14 cellular contexts compared by ENCODE assay signal in genomic region chr15:42215854-42216829, GRCh38. TPM values are rescaled to one million over a fixed set of nuclear protein-coding genes. Genes with fewer than 3 reads are reported as not detected.
DNase-seq lines count a peak whose midpoint lies in the region; ATAC-seq and TF ChIP-seq lines count a peak whose summit lies in the region.
"Had no signal": no experiment of that assay in that cellular context is flagged by ENCODE, and none has a peak within 500 bp of the region (broad histone marks: within the 10 kb centered on the region; RNA-seq: fewer than 3 reads in every experiment).

No MANE protein-coding gene starts in this region.

- no peaks in the 10 kb centered on the region for H3K27me3 ChIP-seq in right lobe of liver

- H3K4me3 ChIP-seq in right lobe of liver, result no peak overlapping the region
- H3K4me3 ChIP-seq: coronary artery, K562 had no signal

- no peak for ATAC-seq in activated CD8-positive, alpha-beta T cell treated with anti-CD3 and anti-CD28 coated beads for 36 hours
- ATAC-seq in activated CD8-positive, alpha-beta T cell treated with anti-CD3 and anti-CD28 coated beads, Interleukin-2, amount 10 ng/mL, durations not matched to agents 7 days and 5 days, result no peak
- ATAC-seq in activated T-helper 17 cell treated with anti-CD3 and anti-CD28 coated beads, Interleukin-2, amount 50 U/mL, for 72 hours (replicated peaks), result peak; percentile 50
- ATAC-seq in right lobe of liver, result peak in 3 of 4 donors; percentile 26 to 38 (median 27)
- ATAC-seq: K562 had no signal

- TF ChIP-seq POLR2A in right lobe of liver (IDR thresholded peaks at IDR 0.05), result no peak

- no peak for TF ChIP-seq CTCF in activated CD8-positive, alpha-beta T cell treated with anti-CD3 and anti-CD28 coated beads for 36 hours (IDR thresholded peaks at IDR 0.05)
- TF ChIP-seq CTCF in right lobe of liver (IDR thresholded peaks at IDR 0.05), result peak in 1 of 4 donors; percentile 8
- no peak for TF ChIP-seq CTCF in progenitor cell of endocrine pancreas (IDR thresholded peaks at IDR 0.05; ENCODE audit: unreplicated experiment)

- DNase-seq in activated CD8-positive, alpha-beta T cell treated with anti-CD3 and anti-CD28 coated beads for 36 hours, result no peak
- DNase-seq in activated CD8-positive, alpha-beta T cell treated with anti-CD3 and anti-CD28 coated beads, Interleukin-2, amount 10 ng/mL, durations not matched to agents 7 days and 5 days, result no peak
- DNase-seq in LHCN-M2 (ENCODE audit: low read depth), result peak; percentile 17
- DNase-seq in right lobe of liver, result no peak
- no peak for DNase-seq in NCI-H2081 (lab: John Stamatoyannopoulos, UW)
- DNase-seq in GF-D8 (lab: John Stamatoyannopoulos, UW), result no peak
- no peak for DNase-seq in progenitor cell of endocrine pancreas (ENCODE audit: low spot score, unreplicated experiment)
- DNase-seq: stimulated activated CD4-positive, alpha-beta T cell treated with anti-CD3 and anti-CD28 coated beads, Interleukin-4, amount 100 ng/mL, for 1 hour had no signal

- H3K36me3 ChIP-seq in right lobe of liver, result peaks cover 0 to 67% (median 25%) of the 10 kb centered on the region in 4 donors

- POLR2A ChIA-PET in activated CD8-positive, alpha-beta T cell treated with anti-CD3 and anti-CD28 coated beads for 36 hours (lab: Charles Lee), result interaction anchor here (0.7 kb wide), 1 partner anchor 9 kb away, joined by 3 read pairs; no protein-coding TSS in a partner anchor
- POLR2A ChIA-PET in activated CD8-positive, alpha-beta T cell treated with anti-CD3 and anti-CD28 coated beads, Interleukin-2, amount 10 ng/mL, durations not matched to agents 7 days and 5 days (lab: Charles Lee), result no interaction called here

- H3K27ac Mint-ChIP-seq in activated CD8-positive, alpha-beta T cell treated with anti-CD3 and anti-CD28 coated beads for 36 hours, result peak overlapping the region; percentile 72
- H3K27ac Mint-ChIP-seq in activated CD8-positive, alpha-beta T cell treated with anti-CD3 and anti-CD28 coated beads, Interleukin-2, amount 10 ng/mL, durations not matched to agents 7 days and 5 days, result no peak overlapping the region
- peak overlapping the region; percentile 12 for H3K27ac Mint-ChIP-seq in activated T-helper 17 cell treated with anti-CD3 and anti-CD28 coated beads, Interleukin-2, amount 50 U/mL, for 72 hours
- H3K27ac Mint-ChIP-seq in progenitor cell of endocrine pancreas, result no peak overlapping the region
- H3K27ac Mint-ChIP-seq: memory B cell had no signal

- H3K9me3 ChIP-seq in right lobe of liver, result no peaks in the 10 kb centered on the region

- H3K27me3 Mint-ChIP-seq in activated CD8-positive, alpha-beta T cell treated with anti-CD3 and anti-CD28 coated beads for 36 hours, result no peaks in the 10 kb centered on the region
- no peaks in the 10 kb centered on the region for H3K27me3 Mint-ChIP-seq in activated CD8-positive, alpha-beta T cell treated with anti-CD3 and anti-CD28 coated beads, Interleukin-2, amount 10 ng/mL, durations not matched to agents 7 days and 5 days (ENCODE audit: low read depth)
- H3K27me3 Mint-ChIP-seq in activated T-helper 17 cell treated with anti-CD3 and anti-CD28 coated beads, Interleukin-2, amount 50 U/mL, for 72 hours, result no peaks in the 10 kb centered on the region
- no peaks in the 10 kb centered on the region for H3K27me3 Mint-ChIP-seq in progenitor cell of endocrine pancreas
- H3K27me3 Mint-ChIP-seq: memory B cell had no signal

- peaks cover 21% of the 10 kb centered on the region for H3K36me3 Mint-ChIP-seq in activated CD8-positive, alpha-beta T cell treated with anti-CD3 and anti-CD28 coated beads for 36 hours (ENCODE audit: low read depth)
- H3K36me3 Mint-ChIP-seq in activated CD8-positive, alpha-beta T cell treated with anti-CD3 and anti-CD28 coated beads, Interleukin-2, amount 10 ng/mL, durations not matched to agents 7 days and 5 days (ENCODE audit: low read depth), result peaks cover 47% of the 10 kb centered on the region
- H3K36me3 Mint-ChIP-seq in activated T-helper 17 cell treated with anti-CD3 and anti-CD28 coated beads, Interleukin-2, amount 50 U/mL, for 72 hours (ENCODE audit: low read depth), result peaks cover 95% of the 10 kb centered on the region
- H3K36me3 Mint-ChIP-seq in progenitor cell of endocrine pancreas (ENCODE audit: insufficient read depth), result peaks cover 33% of the 10 kb centered on the region

- no peak overlapping the region for H3K27ac ChIP-seq in right lobe of liver
- H3K27ac ChIP-seq: coronary artery, parathyroid adenoma had no signal

- CTCF ChIA-PET in activated CD8-positive, alpha-beta T cell treated with anti-CD3 and anti-CD28 coated beads for 36 hours (lab: Charles Lee), result no interaction called here
- CTCF ChIA-PET in activated CD8-positive, alpha-beta T cell treated with anti-CD3 and anti-CD28 coated beads, Interleukin-2, amount 10 ng/mL, durations not matched to agents 7 days and 5 days (lab: Charles Lee), result no interaction called here

- no peak overlapping the region for H3K4me3 Mint-ChIP-seq in activated CD8-positive, alpha-beta T cell treated with anti-CD3 and anti-CD28 coated beads for 36 hours
- no peak overlapping the region for H3K4me3 Mint-ChIP-seq in activated CD8-positive, alpha-beta T cell treated with anti-CD3 and anti-CD28 coated beads, Interleukin-2, amount 10 ng/mL, durations not matched to agents 7 days and 5 days
- H3K4me3 Mint-ChIP-seq in activated T-helper 17 cell treated with anti-CD3 and anti-CD28 coated beads, Interleukin-2, amount 50 U/mL, for 72 hours, result no peak overlapping the region
- H3K4me3 Mint-ChIP-seq in progenitor cell of endocrine pancreas (ENCODE audit: low read depth), result no peak overlapping the region
- H3K4me3 Mint-ChIP-seq: memory B cell had no signal

- 76% methylated on average over 4 of the region's 4 CpGs for WGBS in right lobe of liver (ENCODE audit: insufficient coverage, low coverage, low lambda C conversion rate, missing lambda C conversion rate)

- H3K9me3 Mint-ChIP-seq in activated CD8-positive, alpha-beta T cell treated with anti-CD3 and anti-CD28 coated beads for 36 hours, result no peaks in the 10 kb centered on the region
- H3K9me3 Mint-ChIP-seq in activated CD8-positive, alpha-beta T cell treated with anti-CD3 and anti-CD28 coated beads, Interleukin-2, amount 10 ng/mL, durations not matched to agents 7 days and 5 days (ENCODE audit: insufficient read depth), result no peaks in the 10 kb centered on the region
- no peaks in the 10 kb centered on the region for H3K9me3 Mint-ChIP-seq in activated T-helper 17 cell treated with anti-CD3 and anti-CD28 coated beads, Interleukin-2, amount 50 U/mL, for 72 hours
- H3K9me3 Mint-ChIP-seq in progenitor cell of endocrine pancreas (ENCODE audit: low read depth), result no peaks in the 10 kb centered on the region

- peaks cover 17% of the 10 kb centered on the region for H3K4me1 Mint-ChIP-seq in activated CD8-positive, alpha-beta T cell treated with anti-CD3 and anti-CD28 coated beads for 36 hours (ENCODE audit: low read depth)
- H3K4me1 Mint-ChIP-seq in activated CD8-positive, alpha-beta T cell treated with anti-CD3 and anti-CD28 coated beads, Interleukin-2, amount 10 ng/mL, durations not matched to agents 7 days and 5 days (ENCODE audit: low read depth), result no peaks in the 10 kb centered on the region
- peaks cover 15% of the 10 kb centered on the region for H3K4me1 Mint-ChIP-seq in activated T-helper 17 cell treated with anti-CD3 and anti-CD28 coated beads, Interleukin-2, amount 50 U/mL, for 72 hours
- H3K4me1 Mint-ChIP-seq in progenitor cell of endocrine pancreas (ENCODE audit: low read depth), result no peaks in the 10 kb centered on the region

- intact Hi-C loops in activated CD8-positive, alpha-beta T cell treated with anti-CD3 and anti-CD28 coated beads for 36 hours (cut with micrococcal nuclease), result no loop called here
- intact Hi-C loops in right lobe of liver (cut with DNase I), result no loop called here

- H3K4me1 ChIP-seq in right lobe of liver, result no peaks in the 10 kb centered on the region
- H3K4me1 ChIP-seq: parathyroid adenoma had no signal

RNA-seq across cellular contexts. Expression of gene VPS39, which starts 8.0 kb away (rescaled TPM):
- 10 to 100 TPM; 47.3 to 49.8 TPM for total RNA-seq in activated CD8-positive, alpha-beta T cell treated with anti-CD3 and anti-CD28 coated beads for 36 hours
- 10 to 100 TPM; 61.0 to 65.7 TPM for total RNA-seq in activated CD8-positive, alpha-beta T cell treated with anti-CD3 and anti-CD28 coated beads, Interleukin-2, amount 10 ng/mL, durations not matched to agents 7 days and 5 days
- total RNA-seq in LHCN-M2 (2014; rRNA removed) (31.1 and 40.4 TPM in 2 replicates), right lobe of liver (10 to 100 TPM; 16.6 to 32.7 (median 23.2) TPM), progenitor cell of endocrine pancreas (85.4 and 88.9 TPM in 2 replicates)
- 27.9 TPM for polyA plus RNA-seq in LHCN-M2 (2012)
- 10 to 100 TPM; 54.6 to 73.6 TPM for total RNA-seq in activated T-helper 17 cell treated with anti-CD3 and anti-CD28 coated beads, Interleukin-2, amount 50 U/mL, for 72 hours

RNA-seq across cellular contexts. Expression of gene GANC, which starts 56.9 kb away (rescaled TPM):
- 10 to 100 TPM; 18.0 to 22.2 TPM for total RNA-seq in activated CD8-positive, alpha-beta T cell treated with anti-CD3 and anti-CD28 coated beads for 36 hours
- total RNA-seq in activated CD8-positive, alpha-beta T cell treated with anti-CD3 and anti-CD28 coated beads, Interleukin-2, amount 10 ng/mL, durations not matched to agents 7 days and 5 days, result 10 to 100 TPM; 19.0 to 22.9 TPM
- total RNA-seq in LHCN-M2 (2014; rRNA removed), result 13.1 and 17.7 TPM in 2 replicates
- 15.0 TPM for polyA plus RNA-seq in LHCN-M2 (2012)
- total RNA-seq in activated T-helper 17 cell treated with anti-CD3 and anti-CD28 coated beads, Interleukin-2, amount 50 U/mL, for 72 hours, result 10 to 100 TPM; 27.6 to 29.2 TPM
- 10 to 100 TPM; 11.4 to 37.6 (median 18.4) TPM for total RNA-seq in right lobe of liver
- total RNA-seq in progenitor cell of endocrine pancreas, result 19.5 and 20.6 TPM in 2 replicates

RNA-seq across cellular contexts. Expression of gene TMEM87A, which starts 57.1 kb away (rescaled TPM):
- total RNA-seq in activated CD8-positive, alpha-beta T cell treated with anti-CD3 and anti-CD28 coated beads for 36 hours, result 10 to 100 TPM; 23.6 to 24.7 TPM
- 10 to 100 TPM; 31.2 to 33.1 TPM for total RNA-seq in activated CD8-positive, alpha-beta T cell treated with anti-CD3 and anti-CD28 coated beads, Interleukin-2, amount 10 ng/mL, durations not matched to agents 7 days and 5 days
- total RNA-seq in LHCN-M2 (2014; rRNA removed) (40.1 and 52.0 TPM in 2 replicates), right lobe of liver (10 to 100 TPM; 12.9 to 22.4 (median 15.7) TPM), progenitor cell of endocrine pancreas (44.2 and 48.5 TPM in 2 replicates)
- 20.0 TPM for polyA plus RNA-seq in LHCN-M2 (2012)
- total RNA-seq in activated T-helper 17 cell treated with anti-CD3 and anti-CD28 coated beads, Interleukin-2, amount 50 U/mL, for 72 hours, result 10 to 100 TPM; 43.5 to 46.8 TPM

RNA-seq across cellular contexts. Expression of gene PLA2G4F, which starts 59.7 kb away (rescaled TPM):
- total RNA-seq in activated CD8-positive, alpha-beta T cell treated with anti-CD3 and anti-CD28 coated beads for 36 hours, result not detected
- total RNA-seq in activated CD8-positive, alpha-beta T cell treated with anti-CD3 and anti-CD28 coated beads, Interleukin-2, amount 10 ng/mL, durations not matched to agents 7 days and 5 days, result not detected
- not detected in 2 replicates for total RNA-seq in LHCN-M2 (2014; rRNA removed)
- not detected for polyA plus RNA-seq in LHCN-M2 (2012)
- not detected for total RNA-seq in activated T-helper 17 cell treated with anti-CD3 and anti-CD28 coated beads, Interleukin-2, amount 50 U/mL, for 72 hours
- not detected for total RNA-seq in right lobe of liver
- total RNA-seq in progenitor cell of endocrine pancreas, result 0.60 and 0.87 TPM in 2 replicates
- polyA plus RNA-seq: AG04450, K562 had no signal

Comparison
In these comparisons a context has a peak if more than half of its experiments do, and no peak if none do; other contexts are left out.
1. H3K27ac Mint-ChIP-seq: peak in activated CD8-positive, alpha-beta T cell treated with anti-CD3 and anti-CD28 coated beads for 36 hours (single experiment) and activated T-helper 17 cell treated with anti-CD3 and anti-CD28 coated beads, Interleukin-2, amount 50 U/mL, for 72 hours (single experiment); none in activated CD8-positive, alpha-beta T cell treated with anti-CD3 and anti-CD28 coated beads, Interleukin-2, amount 10 ng/mL, durations not matched to agents 7 days and 5 days (single experiment) and progenitor cell of endocrine pancreas (single experiment).
2. ATAC-seq: peak in activated T-helper 17 cell treated with anti-CD3 and anti-CD28 coated beads, Interleukin-2, amount 50 U/mL, for 72 hours (single experiment) and right lobe of liver (3 of 4); none in activated CD8-positive, alpha-beta T cell treated with anti-CD3 and anti-CD28 coated beads for 36 hours (single experiment) and activated CD8-positive, alpha-beta T cell treated with anti-CD3 and anti-CD28 coated beads, Interleukin-2, amount 10 ng/mL, durations not matched to agents 7 days and 5 days (single experiment).